Comparison of ENCODE assay signal across 8 cellular contexts in genomic region chr22:44702479-44703219, GRCh38. TPM values are rescaled to one million over a fixed set of nuclear protein-coding genes. Genes with fewer than 3 reads are reported as not detected.
DNase-seq lines count a peak whose midpoint lies in the region; ATAC-seq, FAIRE-seq and TF ChIP-seq lines count a peak whose summit lies in the region.

No MANE protein-coding gene starts in this region.

- H3K27me3 ChIP-seq in CD4-positive, CD25-positive, alpha-beta regulatory T cell (ENCODE audit: control insufficient read depth, insufficient read depth, low read length), result no peaks in the 10 kb centered on the region
- H3K27me3 ChIP-seq in Loucy (ENCODE audit: insufficient read depth, low read length, poor library complexity, severe bottlenecking) (no peaks in the 10 kb centered on the region), astrocyte (ENCODE audit: insufficient read depth, low read length) (no peaks in the 10 kb centered on the region), kidney epithelial cell (ENCODE audit: control insufficient read depth, insufficient read depth, low read length) (no peaks in the 10 kb centered on the region)

- no peak overlapping the region for H3K9ac ChIP-seq in Loucy (ENCODE audit: low read depth, low read length, poor library complexity, severe bottlenecking)
- H3K9ac ChIP-seq in astrocyte (ENCODE audit: low read length), result peak overlapping the region; percentile 65

- H3F3A ChIP-seq in Loucy (ENCODE audit: low read depth), result no peaks in the 10 kb centered on the region

- DNase-seq in CD4-positive, CD25-positive, alpha-beta regulatory T cell, result peak in 2 of 3 donors; percentile 27 to 31
- DNase-seq in astrocyte (ENCODE audit: low read depth) (peak; percentile 30), kidney epithelial cell (ENCODE audit: low read depth) (no peak), DMS79 (lab: John Stamatoyannopoulos, UW) (no peak)
- DNase-seq in stimulated activated naive B cell treated with anti-CD40 and anti-IgM and Interleukin-4, amounts not matched to agents 10 μg/mL and 1 μg/mL and 100 μg/mL, for 72 hours, result no peak

- no peaks in the 10 kb centered on the region for H3K9me2 ChIP-seq in Loucy (replicated peaks; ENCODE audit: low read depth, low read length)

- no peak overlapping the region for H2AFZ ChIP-seq in Loucy (ENCODE audit: low read length)
- peak overlapping the region; percentile 19 for H2AFZ ChIP-seq in astrocyte (ENCODE audit: low read depth, low read length)

- H4K20me1 ChIP-seq in Loucy (ENCODE audit: insufficient read depth, low read length, poor library complexity, severe bottlenecking) (no peaks in the 10 kb centered on the region), astrocyte (ENCODE audit: insufficient read depth, low read length) (peaks cover 42% of the 10 kb centered on the region)

- peak in 1 of 2 donors; percentile 3 for ATAC-seq in CD4-positive, CD25-positive, alpha-beta regulatory T cell (ENCODE audit: low read depth in 2 of 2)
- ATAC-seq in GM21526 (IDR thresholded peaks at IDR 0.05; ENCODE audit: low FRiP score, unreplicated experiment) (peak; percentile 34), HG03432 (IDR thresholded peaks at IDR 0.05; ENCODE audit: unreplicated experiment) (no peak)
- peak; percentile 24 to 33 for ATAC-seq in stimulated activated naive B cell treated with anti-CD40 and anti-IgM and Interleukin-4, amounts not matched to agents 10 μg/mL and 1 μg/mL and 100 μg/mL, for 72 hours (replicated peaks)

- no peaks in the 10 kb centered on the region for H3K9me3 ChIP-seq in CD4-positive, CD25-positive, alpha-beta regulatory T cell (ENCODE audit: control insufficient read depth in 2 of 2, low read length in 2 of 2)
- no peaks in the 10 kb centered on the region for H3K9me3 ChIP-seq in Loucy (ENCODE audit: insufficient read depth, low read depth, low read length)
- H3K9me3 ChIP-seq in astrocyte (ENCODE audit: insufficient read depth, low read depth, low read length), result no peaks in the 10 kb centered on the region

- no peak for TF ChIP-seq CTCF in Loucy (conservative IDR thresholded peaks at IDR 0.05; ENCODE audit: low read length)
- no peak for TF ChIP-seq CTCF in astrocyte (IDR thresholded peaks at IDR 0.05; ENCODE audit: insufficient read depth, low read depth, low read length)
- peak; percentile 30 for TF ChIP-seq CTCF in kidney epithelial cell (IDR thresholded peaks at IDR 0.05; ENCODE audit: insufficient read depth, low read length, poor library complexity, severe bottlenecking)

- no peaks in the 10 kb centered on the region for H3K9me3 Mint-ChIP-seq in CD4-positive, CD25-positive, alpha-beta regulatory T cell
- H3K9me3 Mint-ChIP-seq in astrocyte (ENCODE audit: unreplicated experiment), result no peaks in the 10 kb centered on the region
- no peaks in the 10 kb centered on the region for H3K9me3 Mint-ChIP-seq in stimulated activated naive B cell treated with anti-CD40 and anti-IgM and Interleukin-4, amounts not matched to agents 10 μg/mL and 1 μg/mL and 100 μg/mL, for 72 hours

- no peaks in the 10 kb centered on the region for H3K36me3 ChIP-seq in CD4-positive, CD25-positive, alpha-beta regulatory T cell (ENCODE audit: control insufficient read depth, insufficient read depth, low read length)
- H3K36me3 ChIP-seq in Loucy (ENCODE audit: insufficient read depth, low read length) (no peaks in the 10 kb centered on the region), astrocyte (ENCODE audit: insufficient read depth, low read length) (no peaks in the 10 kb centered on the region), kidney epithelial cell (ENCODE audit: control insufficient read depth, insufficient read depth, low read length) (no peaks in the 10 kb centered on the region)

- H3K27me3 Mint-ChIP-seq in CD4-positive, CD25-positive, alpha-beta regulatory T cell, result no peaks in the 10 kb centered on the region
- H3K27me3 Mint-ChIP-seq in astrocyte (ENCODE audit: low read depth, unreplicated experiment), result peaks cover 2% of the 10 kb centered on the region
- H3K27me3 Mint-ChIP-seq in stimulated activated naive B cell treated with anti-CD40 and anti-IgM and Interleukin-4, amounts not matched to agents 10 μg/mL and 1 μg/mL and 100 μg/mL, for 72 hours, result peaks cover 0 to 17% of the 10 kb centered on the region in 2 donors

- H3K4me1 ChIP-seq in CD4-positive, CD25-positive, alpha-beta regulatory T cell (ENCODE audit: control insufficient read depth, insufficient read depth, low read length, poor library complexity, severe bottlenecking), result peaks cover 26% of the 10 kb centered on the region
- H3K4me1 ChIP-seq in Loucy (ENCODE audit: insufficient read depth, low read length, poor library complexity, severe bottlenecking), result peaks cover 5% of the 10 kb centered on the region
- peaks cover 34% of the 10 kb centered on the region for H3K4me1 ChIP-seq in astrocyte (ENCODE audit: insufficient read depth, low read length)

- H3K4me3 Mint-ChIP-seq in CD4-positive, CD25-positive, alpha-beta regulatory T cell, result peak overlapping the region; percentile 68 to 83 (median 78)
- H3K4me3 Mint-ChIP-seq in astrocyte (ENCODE audit: unreplicated experiment), result peak overlapping the region; percentile 87
- peak overlapping the region; percentile 78 to 84 for H3K4me3 Mint-ChIP-seq in stimulated activated naive B cell treated with anti-CD40 and anti-IgM and Interleukin-4, amounts not matched to agents 10 μg/mL and 1 μg/mL and 100 μg/mL, for 72 hours

- no peak for FAIRE-seq in astrocyte (lab: Jason Lieb, UNC)

- H3K36me3 Mint-ChIP-seq in CD4-positive, CD25-positive, alpha-beta regulatory T cell, result peaks cover 4% of the 10 kb centered on the region
- H3K36me3 Mint-ChIP-seq in astrocyte (ENCODE audit: low read depth, unreplicated experiment), result peaks cover 4% of the 10 kb centered on the region
- H3K36me3 Mint-ChIP-seq in stimulated activated naive B cell treated with anti-CD40 and anti-IgM and Interleukin-4, amounts not matched to agents 10 μg/mL and 1 μg/mL and 100 μg/mL, for 72 hours, result peaks cover 5 to 9% of the 10 kb centered on the region in 2 donors

- H3K27ac ChIP-seq in CD4-positive, CD25-positive, alpha-beta regulatory T cell (ENCODE audit: insufficient read depth, low read length, poor library complexity, severe bottlenecking), result no peak overlapping the region
- no peak overlapping the region for H3K27ac ChIP-seq in astrocyte (ENCODE audit: low read depth, low read length)

- H3K27ac Mint-ChIP-seq in CD4-positive, CD25-positive, alpha-beta regulatory T cell, result no peak overlapping the region
- peak overlapping the region; percentile 78 for H3K27ac Mint-ChIP-seq in astrocyte (ENCODE audit: unreplicated experiment)
- no peak overlapping the region for H3K27ac Mint-ChIP-seq in stimulated activated naive B cell treated with anti-CD40 and anti-IgM and Interleukin-4, amounts not matched to agents 10 μg/mL and 1 μg/mL and 100 μg/mL, for 72 hours

- H3K4me1 Mint-ChIP-seq in CD4-positive, CD25-positive, alpha-beta regulatory T cell, result peaks cover 0 to 30% (median 3%) of the 10 kb centered on the region in 4 donors
- peaks cover 23% of the 10 kb centered on the region for H3K4me1 Mint-ChIP-seq in astrocyte (ENCODE audit: low read depth, unreplicated experiment)
- peaks cover 17 to 23% of the 10 kb centered on the region in 2 donors for H3K4me1 Mint-ChIP-seq in stimulated activated naive B cell treated with anti-CD40 and anti-IgM and Interleukin-4, amounts not matched to agents 10 μg/mL and 1 μg/mL and 100 μg/mL, for 72 hours

- H3K79me2 ChIP-seq in Loucy (ENCODE audit: insufficient read depth, low read length), result no peaks in the 10 kb centered on the region
- peaks cover 20% of the 10 kb centered on the region for H3K79me2 ChIP-seq in astrocyte (ENCODE audit: insufficient read depth, low read length)

- peak overlapping the region; percentile 26 for H3K4me3 ChIP-seq in CD4-positive, CD25-positive, alpha-beta regulatory T cell (ENCODE audit: low read depth, low read length)
- H3K4me3 ChIP-seq in Loucy (ENCODE audit: low read length, poor library complexity, severe bottlenecking) (peak overlapping the region; percentile 64), astrocyte (ENCODE audit: insufficient read depth, low read depth, low read length) (peak overlapping the region; percentile 61), kidney epithelial cell (ENCODE audit: low read depth, low read length) (peak overlapping the region; percentile 64)

- H3K4me2 ChIP-seq in Loucy (ENCODE audit: low read depth, low read length, poor library complexity, severe bottlenecking), result peak overlapping the region; percentile 42
- peak overlapping the region; percentile 85 for H3K4me2 ChIP-seq in astrocyte (ENCODE audit: low read length)

RNA-seq across cellular contexts. Expression of gene PRR5, which starts 0.6 kb away (rescaled TPM):
- total RNA-seq in CD4-positive, CD25-positive, alpha-beta regulatory T cell, result 44.4 TPM
- polyA plus RNA-seq in CD4-positive, CD25-positive, alpha-beta regulatory T cell, result 10 to 100 TPM; 29.2 to 37.6 (median 33.3) TPM
- total RNA-seq in astrocyte (21.3 and 23.6 TPM in 2 replicates), kidney epithelial cell (13.6 and 14.3 TPM in 2 replicates)

RNA-seq across cellular contexts. Expression of gene ARHGAP8, which starts 49.7 kb away (rescaled TPM):
- total RNA-seq in CD4-positive, CD25-positive, alpha-beta regulatory T cell, result 2.6 TPM
- polyA plus RNA-seq in CD4-positive, CD25-positive, alpha-beta regulatory T cell, result under 1 TPM in 3 of 4 donors, not detected in 1; 0.18 to 0.59 (median 0.42) TPM
- 1.3 and 2.8 TPM in 2 replicates for total RNA-seq in astrocyte
- total RNA-seq in kidney epithelial cell, result 22.6 and 22.9 TPM in 2 replicates

Comparison
In these comparisons a context has a peak if more than half of its experiments do, and no peak if none do; other contexts are left out.
1. DNase-seq: peak in CD4-positive, CD25-positive, alpha-beta regulatory T cell (2 of 3) and astrocyte (single experiment); none in kidney epithelial cell (single experiment), stimulated activated naive B cell treated with anti-CD40 and anti-IgM and Interleukin-4, amounts not matched to agents 10 μg/mL and 1 μg/mL and 100 μg/mL, for 72 hours (single experiment) and DMS79 (single experiment).
2. Peak in every context shown above with its lines, with median percentiles within 50 percentile points of each other: H3K4me3 ChIP-seq and H3K4me3 Mint-ChIP-seq.